Comparison of ENCODE assay signal across 18 cellular contexts in the genomic region with DNA sequence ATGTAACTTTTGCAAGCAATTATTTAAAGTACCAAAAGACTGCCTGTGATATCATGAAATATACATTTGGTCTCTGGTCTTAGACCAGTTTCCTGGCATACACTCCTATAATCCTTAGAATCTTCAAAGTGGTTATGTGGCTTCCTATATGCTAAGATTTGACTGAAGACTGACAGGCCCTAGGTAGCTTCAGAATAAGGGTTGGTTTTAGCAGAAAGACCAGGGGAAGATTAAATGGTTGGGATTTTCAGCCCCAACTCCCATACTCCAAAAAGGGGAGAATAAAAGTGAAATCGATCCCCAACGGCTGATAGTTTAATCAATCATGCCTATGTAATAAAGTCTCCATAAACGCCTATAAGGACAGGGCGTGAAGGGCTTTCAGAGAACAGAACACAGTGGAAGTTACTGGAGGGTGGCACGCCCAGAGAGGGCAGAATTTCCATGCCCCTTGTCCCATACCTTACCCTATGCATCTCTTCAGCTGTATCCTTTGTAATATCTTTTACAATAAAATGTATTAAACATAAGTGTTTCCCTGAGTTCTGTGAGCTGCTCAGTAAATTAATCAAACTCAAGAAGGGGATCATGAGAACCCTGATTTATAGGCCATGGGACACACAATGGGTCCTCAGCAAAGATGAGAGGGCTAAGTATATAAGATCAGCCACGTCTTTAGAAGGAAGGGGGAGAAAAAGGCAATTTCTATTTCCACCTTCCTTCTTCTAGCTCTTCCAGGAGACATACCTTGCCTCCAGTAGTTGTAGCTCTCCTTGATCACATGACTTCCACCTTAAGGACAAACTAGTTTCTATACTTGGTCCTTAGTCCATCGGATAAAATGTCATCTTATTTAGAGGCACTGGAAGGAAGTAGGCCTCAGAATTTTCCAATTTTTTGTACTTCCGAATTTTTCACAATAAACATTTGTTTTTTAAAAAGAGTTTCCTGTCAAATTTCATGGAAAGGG.
"Had no signal": no experiment of that assay in that cellular context is flagged by ENCODE, and none has a peak within 500 bp of the region (broad histone marks: within the 10 kb centered on the region; RNA-seq: fewer than 3 reads in every experiment).

No MANE protein-coding gene starts in this region.

- H3K4me3 ChIP-seq: body of pancreas, coronary artery, esophagus muscularis mucosa, thyroid gland, vagina had no signal

- H3K36me3 ChIP-seq: thyroid gland, vagina had no signal

- H3K27me3 Mint-ChIP-seq: activated CD4-positive, alpha-beta memory T cell treated with anti-CD3 and anti-CD28 coated beads for 36 hours; stimulated activated naive B cell treated with anti-CD40 and anti-IgM and Interleukin-4, amounts not matched to agents 10 μg/mL and 1 μg/mL and 100 μg/mL, for 72 hours had no signal

- H3K9ac ChIP-seq: parathyroid adenoma had no signal

- FAIRE-seq: kidney had no signal

- ATAC-seq: body of pancreas; left ventricle myocardium superior; stimulated activated naive B cell treated with anti-CD40 and anti-IgM and Interleukin-4, amounts not matched to agents 10 μg/mL and 1 μg/mL and 100 μg/mL, for 72 hours had no signal

- DNase-seq: activated CD4-positive, alpha-beta memory T cell treated with anti-CD3 and anti-CD28 coated beads for 36 hours; activated CD4-positive, alpha-beta T cell treated with anti-CD3 and anti-CD28 coated beads for 1 hour; activated naive CD4-positive, alpha-beta T cell; body of pancreas; central memory CD4-positive, alpha-beta T cell; hippocampal formation; kidney; left ventricle myocardium superior; mesendoderm; stimulated activated naive B cell treated with anti-CD40 and anti-IgM and Interleukin-4, amounts not matched to agents 10 μg/mL and 1 μg/mL and 100 μg/mL, for 72 hours; T-helper 9 cell; thyroid gland had no signal

- H3K27ac ChIP-seq: body of pancreas, coronary artery, esophagus muscularis mucosa, neutrophil, parathyroid adenoma, thyroid gland, vagina had no signal

- H3K4me3 Mint-ChIP-seq: activated CD4-positive, alpha-beta memory T cell treated with anti-CD3 and anti-CD28 coated beads for 36 hours; activated T-helper 1 cell treated with anti-CD3 and anti-CD28 coated beads, Interleukin-12 subunit alpha, Interleukin-12 subunit beta, Interleukin-2, Interleukin-4 antibody, amounts not matched to agents 30 ng/mL and 10 ng/mL and 1 ng/mL, durations not matched to agents 14 hours and 24 hours and 36 hours; stimulated activated naive B cell treated with anti-CD40 and anti-IgM and Interleukin-4, amounts not matched to agents 10 μg/mL and 1 μg/mL and 100 μg/mL, for 72 hours had no signal

- H2AFZ ChIP-seq: parathyroid adenoma had no signal

- H3K27ac Mint-ChIP-seq: activated CD4-positive, alpha-beta memory T cell treated with anti-CD3 and anti-CD28 coated beads for 36 hours; activated T-helper 1 cell treated with anti-CD3 and anti-CD28 coated beads, Interleukin-12 subunit alpha, Interleukin-12 subunit beta, Interleukin-2, Interleukin-4 antibody, amounts not matched to agents 30 ng/mL and 10 ng/mL and 1 ng/mL, durations not matched to agents 14 hours and 24 hours and 36 hours; stimulated activated naive B cell treated with anti-CD40 and anti-IgM and Interleukin-4, amounts not matched to agents 10 μg/mL and 1 μg/mL and 100 μg/mL, for 72 hours had no signal

- H3K27me3 ChIP-seq: body of pancreas, esophagus muscularis mucosa, neutrophil, thyroid gland, vagina had no signal

- H3K9me3 ChIP-seq: body of pancreas, esophagus muscularis mucosa, neutrophil, thyroid gland, vagina had no signal

- H3K9me3 Mint-ChIP-seq: activated CD4-positive, alpha-beta memory T cell treated with anti-CD3 and anti-CD28 coated beads for 36 hours; activated T-helper 1 cell treated with anti-CD3 and anti-CD28 coated beads, Interleukin-12 subunit alpha, Interleukin-12 subunit beta, Interleukin-2, Interleukin-4 antibody, amounts not matched to agents 30 ng/mL and 10 ng/mL and 1 ng/mL, durations not matched to agents 14 hours and 24 hours and 36 hours; stimulated activated naive B cell treated with anti-CD40 and anti-IgM and Interleukin-4, amounts not matched to agents 10 μg/mL and 1 μg/mL and 100 μg/mL, for 72 hours had no signal
